22 cellular contexts compared by ENCODE assay signal in the genomic region with DNA sequence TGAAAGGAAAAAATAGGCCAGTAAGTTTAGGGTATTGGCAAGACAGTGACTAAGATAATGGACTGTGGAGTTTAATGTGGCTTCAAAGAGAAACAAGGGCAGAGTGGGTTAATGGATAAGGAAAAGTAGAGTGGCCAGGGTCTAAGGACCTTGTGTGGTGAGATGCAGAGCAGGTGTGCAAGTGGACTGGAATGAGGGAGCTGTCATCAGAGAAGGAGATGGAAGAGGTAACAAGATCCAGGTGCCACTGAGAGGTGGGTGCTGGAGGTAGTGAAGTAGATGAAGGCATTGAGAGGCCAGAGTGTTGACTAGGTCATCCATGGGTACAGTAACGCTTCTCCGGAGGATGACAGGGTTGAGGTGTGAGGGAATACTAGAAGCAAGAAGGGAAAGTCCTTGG.
"Had no signal": no experiment of that assay in that cellular context is flagged by ENCODE, and none has a peak within 500 bp of the region (broad histone marks: within the 10 kb centered on the region; RNA-seq: fewer than 3 reads in every experiment).

No MANE protein-coding gene starts in this region.

- H3K79me2 ChIP-seq: hepatocyte had no signal

- H3K27me3 Mint-ChIP-seq: naive B cell; stimulated activated naive B cell treated with anti-CD40 and anti-IgM and Interleukin-4, amounts not matched to agents 10 μg/mL and 1 μg/mL and 100 μg/mL, for 72 hours; stimulated activated naive CD8-positive, alpha-beta T cell treated with anti-CD3 and anti-CD28 coated beads, Interleukin-15, amount 100 ng/mL, for 72 hours had no signal

- ATAC-seq: left cardiac atrium; psoas muscle; stimulated activated naive B cell treated with anti-CD40 and anti-IgM and Interleukin-4, amounts not matched to agents 10 μg/mL and 1 μg/mL and 100 μg/mL, for 72 hours; stimulated activated naive CD8-positive, alpha-beta T cell treated with anti-CD3 and anti-CD28 coated beads, Interleukin-15, amount 100 ng/mL, for 72 hours had no signal

- H3K36me3 Mint-ChIP-seq: naive B cell had no signal

- H3K4me1 Mint-ChIP-seq: nephron; stimulated activated naive B cell treated with anti-CD40 and anti-IgM and Interleukin-4, amounts not matched to agents 10 μg/mL and 1 μg/mL and 100 μg/mL, for 72 hours; stimulated activated naive CD8-positive, alpha-beta T cell treated with anti-CD3 and anti-CD28 coated beads, Interleukin-15, amount 100 ng/mL, for 72 hours had no signal

- H3K4me1 ChIP-seq: colonic mucosa, left ventricle myocardium inferior, psoas muscle, sigmoid colon, transverse colon had no signal

- H3K4me3 ChIP-seq: colonic mucosa, hepatocyte, left ventricle myocardium inferior, lung, psoas muscle, sigmoid colon, skin epidermis, thoracic aorta, transverse colon had no signal

- H3K4me2 ChIP-seq: hepatocyte had no signal

- H3K4me3 Mint-ChIP-seq: naive B cell; nephron; stimulated activated naive B cell treated with anti-CD40 and anti-IgM and Interleukin-4, amounts not matched to agents 10 μg/mL and 1 μg/mL and 100 μg/mL, for 72 hours; stimulated activated naive CD8-positive, alpha-beta T cell treated with anti-CD3 and anti-CD28 coated beads, Interleukin-15, amount 100 ng/mL, for 72 hours had no signal

- H3K27me3 ChIP-seq: colonic mucosa, hepatocyte, sigmoid colon, transverse colon had no signal

- H3K36me3 ChIP-seq: colonic mucosa, left ventricle myocardium inferior, sigmoid colon, thoracic aorta, transverse colon had no signal

- H2AFZ ChIP-seq: hepatocyte had no signal

- DNase-seq: colonic mucosa; effector CD8-positive, alpha-beta T cell; foreskin melanocyte; head of caudate nucleus; kidney; left cardiac atrium; left ventricle myocardium inferior; mesenchymal stem cell; naive B cell; psoas muscle; sigmoid colon; stimulated activated CD4-positive, alpha-beta T cell treated with anti-CD3 and anti-CD28 coated beads, Interleukin-2, amount 100 ng/mL, for 24 hours; stimulated activated CD4-positive, alpha-beta T cell treated with anti-CD3 and anti-CD28 coated beads, Interleukin-4, amount 100 ng/mL, for 4 hours; stimulated activated naive B cell treated with anti-CD40 and anti-IgM and Interleukin-4, amounts not matched to agents 10 μg/mL and 1 μg/mL and 100 μg/mL, for 72 hours; stimulated activated naive CD8-positive, alpha-beta T cell treated with anti-CD3 and anti-CD28 coated beads, Interleukin-15, amount 100 ng/mL, for 72 hours; substantia nigra; transverse colon had no signal

- H3K27ac ChIP-seq: colonic mucosa, hepatocyte, left ventricle myocardium inferior, psoas muscle, sigmoid colon, skin epidermis, thoracic aorta, transverse colon had no signal

- H3K9me3 ChIP-seq: colonic mucosa, thoracic aorta had no signal

- H3K27ac Mint-ChIP-seq: naive B cell; nephron; stimulated activated naive B cell treated with anti-CD40 and anti-IgM and Interleukin-4, amounts not matched to agents 10 μg/mL and 1 μg/mL and 100 μg/mL, for 72 hours; stimulated activated naive CD8-positive, alpha-beta T cell treated with anti-CD3 and anti-CD28 coated beads, Interleukin-15, amount 100 ng/mL, for 72 hours had no signal
